Comparison of ENCODE assay signal across 15 cellular contexts in the genomic region with DNA sequence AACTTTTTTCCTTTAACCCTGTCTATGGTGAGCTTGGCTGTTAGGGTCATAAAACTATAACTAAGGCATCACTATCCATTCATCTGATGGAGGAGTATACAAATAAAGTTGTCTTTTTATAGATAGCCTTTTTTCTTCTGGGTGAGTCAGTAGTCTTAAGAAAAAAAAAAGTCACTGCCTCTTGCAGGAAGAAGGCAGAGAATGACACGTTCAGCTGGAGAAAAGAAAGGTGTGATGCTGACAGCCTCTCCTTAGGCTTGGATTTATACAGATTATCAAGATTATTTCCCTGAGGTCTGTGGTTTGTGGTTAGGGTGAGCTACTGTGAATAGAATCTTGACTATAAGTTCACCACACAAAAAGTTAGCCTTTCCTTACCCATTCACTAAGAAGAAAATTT. TPM values are rescaled to one million over a fixed set of nuclear protein-coding genes. Genes with fewer than 3 reads are reported as not detected.
DNase-seq lines count a peak whose midpoint lies in the region; ATAC-seq and TF ChIP-seq lines count a peak whose summit lies in the region.
"Had no signal": no experiment of that assay in that cellular context is flagged by ENCODE, and none has a peak within 500 bp of the region (broad histone marks: within the 10 kb centered on the region; RNA-seq: fewer than 3 reads in every experiment).

No MANE protein-coding gene starts in this region.

- intact Hi-C loops in prostate gland (cut with DNase I), result no loop called here

- ATAC-seq in GM23338, result no peak
- no peak for ATAC-seq in effector memory CD8-positive, alpha-beta T cell (replicated peaks)
- no peak for ATAC-seq in stimulated activated memory B cell treated with anti-CD40 and anti-IgM and Interleukin-4, amounts not matched to agents 10 μg/mL and 1 μg/mL and 100 μg/mL, for 72 hours

- H3K27me3 Mint-ChIP-seq in GM23338 (ENCODE audit: insufficient read depth, low read depth, poor library complexity), result peaks cover 3% of the 10 kb centered on the region
- peaks cover 23 to 43% of the 10 kb centered on the region in 2 donors for H3K27me3 Mint-ChIP-seq in effector memory CD8-positive, alpha-beta T cell
- H3K27me3 Mint-ChIP-seq in stimulated activated memory B cell treated with anti-CD40 and anti-IgM and Interleukin-4, amounts not matched to agents 10 μg/mL and 1 μg/mL and 100 μg/mL, for 72 hours, result peaks cover 34% of the 10 kb centered on the region

- H3K27me3 ChIP-seq in GM23338 (ENCODE audit: insufficient read depth) (no peaks in the 10 kb centered on the region), prostate gland (replicated peaks; ENCODE audit: insufficient read depth) (no peaks in the 10 kb centered on the region)
- H3K27me3 ChIP-seq: testis had no signal

- H3K9me3 Mint-ChIP-seq in GM23338, result no peaks in the 10 kb centered on the region
- peaks cover 0 to 2% of the 10 kb centered on the region in 2 donors for H3K9me3 Mint-ChIP-seq in effector memory CD8-positive, alpha-beta T cell
- H3K9me3 Mint-ChIP-seq in stimulated activated memory B cell treated with anti-CD40 and anti-IgM and Interleukin-4, amounts not matched to agents 10 μg/mL and 1 μg/mL and 100 μg/mL, for 72 hours, result peaks cover 3% of the 10 kb centered on the region
- H3K9me3 Mint-ChIP-seq: activated T-cell treated with anti-CD3 and anti-CD28 coated beads, Interleukin-2, amount 50 U/mL, for 24 hours had no signal

- H3K4me2 ChIP-seq in GM23338, result no peak overlapping the region

- peaks cover 20% of the 10 kb centered on the region; the same call in 2 of the 3 replicates for H3K4me1 Mint-ChIP-seq in GM23338
- H3K4me1 Mint-ChIP-seq in effector memory CD8-positive, alpha-beta T cell (ENCODE audit: low read depth in 2 of 2), result peaks cover 0 to 2% of the 10 kb centered on the region in 2 donors
- H3K4me1 Mint-ChIP-seq in stimulated activated memory B cell treated with anti-CD40 and anti-IgM and Interleukin-4, amounts not matched to agents 10 μg/mL and 1 μg/mL and 100 μg/mL, for 72 hours, result no peaks in the 10 kb centered on the region

- 30% methylated on average over 1 of the region's 1 CpG for WGBS in prostate gland

- H3K27ac ChIP-seq in GM23338 (ENCODE audit: low read depth) (peak overlapping the region; percentile 19; the same call in 1 of the 2 replicates), prostate gland (no peak overlapping the region)
- H3K27ac ChIP-seq: testis had no signal

- H3K4me3 Mint-ChIP-seq in GM23338, result no peak overlapping the region
- no peak overlapping the region for H3K4me3 Mint-ChIP-seq in effector memory CD8-positive, alpha-beta T cell
- H3K4me3 Mint-ChIP-seq in stimulated activated memory B cell treated with anti-CD40 and anti-IgM and Interleukin-4, amounts not matched to agents 10 μg/mL and 1 μg/mL and 100 μg/mL, for 72 hours, result no peak overlapping the region
- H3K4me3 Mint-ChIP-seq: activated T-cell treated with anti-CD3 and anti-CD28 coated beads, Interleukin-2, amount 50 U/mL, for 24 hours; CD8-positive, alpha-beta memory T cell had no signal

- DNase-seq in GM23338 (ENCODE audit: low spot score) (no peak), NB4 (ENCODE audit: low read depth) (peak; percentile 44), choroid plexus epithelial cell (ENCODE audit: low read depth) (peak; percentile 78), retinal pigment epithelial cell (ENCODE audit: low read depth) (peak; percentile 58), prostate gland (ENCODE audit: low spot score) (no peak), DMS 273 (lab: John Stamatoyannopoulos, UW; ENCODE audit: unreplicated experiment) (no peak)
- no peak for DNase-seq in effector memory CD8-positive, alpha-beta T cell
- DNase-seq: activated T-cell treated with anti-CD3 and anti-CD28 coated beads, Interleukin-2, amount 50 U/mL, for 24 hours; aorta; CD8-positive, alpha-beta memory T cell; KBM-7; mesendoderm; occipital lobe; testis had no signal

- H3K9me2 ChIP-seq in GM23338 (ENCODE audit: insufficient read depth), result no peaks in the 10 kb centered on the region

- H3K79me2 ChIP-seq in GM23338 (replicated peaks; ENCODE audit: insufficient read depth), result peaks cover 98% of the 10 kb centered on the region

- no peak overlapping the region for H3K27ac Mint-ChIP-seq in GM23338
- no peak overlapping the region for H3K27ac Mint-ChIP-seq in effector memory CD8-positive, alpha-beta T cell
- no peak overlapping the region for H3K27ac Mint-ChIP-seq in stimulated activated memory B cell treated with anti-CD40 and anti-IgM and Interleukin-4, amounts not matched to agents 10 μg/mL and 1 μg/mL and 100 μg/mL, for 72 hours
- H3K27ac Mint-ChIP-seq: activated T-cell treated with anti-CD3 and anti-CD28 coated beads, Interleukin-2, amount 50 U/mL, for 24 hours had no signal

- TF ChIP-seq POLR2A in NB4 (IDR thresholded peaks at IDR 0.05; ENCODE audit: extremely low read depth, insufficient read length) (no peak), prostate gland (IDR thresholded peaks at IDR 0.05) (no peak)

- no peaks in the 10 kb centered on the region; the same call in 2 of the 3 replicates for H3K36me3 Mint-ChIP-seq in GM23338 (ENCODE audit: low read depth)
- no peaks in the 10 kb centered on the region for H3K36me3 Mint-ChIP-seq in effector memory CD8-positive, alpha-beta T cell (ENCODE audit: insufficient read depth)
- H3K36me3 Mint-ChIP-seq in stimulated activated memory B cell treated with anti-CD40 and anti-IgM and Interleukin-4, amounts not matched to agents 10 μg/mL and 1 μg/mL and 100 μg/mL, for 72 hours, result no peaks in the 10 kb centered on the region
- H3K36me3 Mint-ChIP-seq: CD8-positive, alpha-beta memory T cell had no signal

- no peak overlapping the region for H2AFZ ChIP-seq in GM23338

- H3K4me3 ChIP-seq in GM23338 (no peak overlapping the region), NB4 (ENCODE audit: low read depth, low read length) (no peak overlapping the region), choroid plexus epithelial cell (ENCODE audit: low read depth, low read length) (no peak overlapping the region), retinal pigment epithelial cell (ENCODE audit: low read length) (no peak overlapping the region), prostate gland (no peak overlapping the region)
- H3K4me3 ChIP-seq: testis had no signal

- TF ChIP-seq CTCF in GM23338 (conservative IDR thresholded peaks at IDR 0.05; ENCODE audit: low read depth in 2 of 2) (no peak), NB4 (IDR thresholded peaks at IDR 0.05; ENCODE audit: low read depth, low read length) (no peak), choroid plexus epithelial cell (conservative IDR thresholded peaks at IDR 0.05; ENCODE audit: low read depth, low read length) (no peak), retinal pigment epithelial cell (conservative IDR thresholded peaks at IDR 0.05; ENCODE audit: low read depth, low read length) (no peak), prostate gland (IDR thresholded peaks at IDR 0.05) (no peak)

- no peaks in the 10 kb centered on the region for H3F3A ChIP-seq in GM23338 (replicated peaks; ENCODE audit: low read depth)

- no peaks in the 10 kb centered on the region for H3K9me3 ChIP-seq in prostate gland
- H3K9me3 ChIP-seq: testis had no signal

- H3K4me1 ChIP-seq in GM23338 (ENCODE audit: insufficient read depth) (no peaks in the 10 kb centered on the region), prostate gland (replicated peaks) (no peaks in the 10 kb centered on the region)

- H4K20me1 ChIP-seq in GM23338 (replicated peaks; ENCODE audit: insufficient read depth), result peaks cover 63% of the 10 kb centered on the region

- no peaks in the 10 kb centered on the region for H3K36me3 ChIP-seq in GM23338 (ENCODE audit: insufficient read depth)
- H3K36me3 ChIP-seq in prostate gland, result no peaks in the 10 kb centered on the region

TF ChIP-seq in GM23338, 12 proteins besides CTCF, POLR2A, EP300 and RAD21 (continues in another document):
- no peak for TF ChIP-seq JUNB (IDR thresholded peaks at IDR 0.05; ENCODE audit: unreplicated experiment)
- no peak for TF ChIP-seq STAT1 (IDR thresholded peaks at IDR 0.05; ENCODE audit: unreplicated experiment)
- TF ChIP-seq, protein P1, sequence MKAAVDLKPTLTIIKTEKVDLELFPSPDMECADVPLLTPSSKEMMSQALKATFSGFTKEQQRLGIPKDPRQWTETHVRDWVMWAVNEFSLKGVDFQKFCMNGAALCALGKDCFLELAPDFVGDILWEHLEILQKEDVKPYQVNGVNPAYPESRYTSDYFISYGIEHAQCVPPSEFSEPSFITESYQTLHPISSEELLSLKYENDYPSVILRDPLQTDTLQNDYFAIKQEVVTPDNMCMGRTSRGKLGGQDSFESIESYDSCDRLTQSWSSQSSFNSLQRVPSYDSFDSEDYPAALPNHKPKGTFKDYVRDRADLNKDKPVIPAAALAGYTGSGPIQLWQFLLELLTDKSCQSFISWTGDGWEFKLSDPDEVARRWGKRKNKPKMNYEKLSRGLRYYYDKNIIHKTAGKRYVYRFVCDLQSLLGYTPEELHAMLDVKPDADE (IDR thresholded peaks at IDR 0.05), result no peak
- no peak for TF ChIP-seq EZH2 (IDR thresholded peaks at IDR 0.05; ENCODE audit: low read depth, unreplicated experiment)
- TF ChIP-seq REST (IDR thresholded peaks at IDR 0.05; ENCODE audit: unreplicated experiment), result no peak

RNA-seq across cellular contexts. Expression of gene EPB41L4B, which starts 23.0 kb away (rescaled TPM):
- 32.2 and 34.4 TPM in 2 replicates for total RNA-seq in GM23338 (2014; rRNA removed; shearing (Covaris generic))
- 10.9 and 11.0 TPM in 2 replicates for polyA plus RNA-seq in GM23338 (2016; fragmentation: Nextera tagmentation; extraction: Ambion mirVana)
- total RNA-seq in prostate gland, result 10 to 100 TPM; 13.3 to 15.1 TPM
- polyA plus RNA-seq: CD8-positive, alpha-beta memory T cell had no signal

Comparison
In these comparisons a context has a peak if more than half of its experiments do, and no peak if none do; other contexts are left out.
1. DNase-seq: peak in NB4 (single experiment), choroid plexus epithelial cell (single experiment) and retinal pigment epithelial cell (single experiment); none in GM23338 (single experiment), prostate gland (single experiment), DMS 273 (single experiment) and effector memory CD8-positive, alpha-beta T cell (0 of 3).